ENCODE assay signal across 8 cellular contexts in genomic region chrX:13938766-13939530, GRCh38.
DNase-seq lines count a peak whose midpoint lies in the region; ATAC-seq and TF ChIP-seq lines count a peak whose summit lies in the region.

No MANE protein-coding gene starts in this region.

- H3K9me3 ChIP-seq in WERI-Rb-1 (ENCODE audit: severe bottlenecking) (no peaks in the 10 kb centered on the region), iPS-15b (ENCODE audit: control insufficient read depth, insufficient read depth, low read length) (no peaks in the 10 kb centered on the region)

- H3K27ac Mint-ChIP-seq in stimulated activated naive CD8-positive, alpha-beta T cell treated with anti-CD3 and anti-CD28 coated beads, Interleukin-15, amount 100 ng/mL, for 72 hours, result no peak overlapping the region

- H3K4me3 ChIP-seq in WERI-Rb-1 (ENCODE audit: low read depth, low read length) (peak overlapping the region; percentile 49), iPS-15b (ENCODE audit: low read depth, low read length) (peak overlapping the region; percentile 83)

- H3K9me3 Mint-ChIP-seq in stimulated activated naive CD8-positive, alpha-beta T cell treated with anti-CD3 and anti-CD28 coated beads, Interleukin-15, amount 100 ng/mL, for 72 hours, result no peaks in the 10 kb centered on the region

- peak overlapping the region; percentile 49 to 50 for H3K4me3 Mint-ChIP-seq in stimulated activated naive CD8-positive, alpha-beta T cell treated with anti-CD3 and anti-CD28 coated beads, Interleukin-15, amount 100 ng/mL, for 72 hours

- peak overlapping the region; percentile 64 for H3K27ac ChIP-seq in WERI-Rb-1

- ATAC-seq in stimulated activated naive CD8-positive, alpha-beta T cell treated with anti-CD3 and anti-CD28 coated beads, Interleukin-15, amount 100 ng/mL, for 72 hours, result no peak

- H3K4me1 Mint-ChIP-seq in stimulated activated naive CD8-positive, alpha-beta T cell treated with anti-CD3 and anti-CD28 coated beads, Interleukin-15, amount 100 ng/mL, for 72 hours, result peaks cover 6% of the 10 kb centered on the region

- peaks cover 38% of the 10 kb centered on the region for H3K27me3 ChIP-seq in WERI-Rb-1 (ENCODE audit: insufficient read depth, low read depth, severe bottlenecking)
- H3K27me3 ChIP-seq in iPS-15b (ENCODE audit: control insufficient read depth, insufficient read depth, low read length), result no peaks in the 10 kb centered on the region

- TF ChIP-seq CTCF in WERI-Rb-1 (IDR thresholded peaks at IDR 0.05; ENCODE audit: low read depth, low read length), result no peak

- H3K4me1 ChIP-seq in iPS-15b (ENCODE audit: control insufficient read depth, insufficient read depth, low read length), result peaks cover 52% of the 10 kb centered on the region

- peak overlapping the region; percentile 71 for H3K9ac ChIP-seq in iPS-15b (ENCODE audit: low read depth, low read length)

- DNase-seq in NCI-H748 (lab: John Stamatoyannopoulos, UW; ENCODE audit: unreplicated experiment) (peak; percentile 41), NCI-H748 treated with DMSO at 0.1 percent for 48 hours (lab: John Stamatoyannopoulos, UW) (no peak), WERI-Rb-1 (peak; percentile 68), NCI-H524 treated with DMSO at 0.1 percent for 48 hours (lab: John Stamatoyannopoulos, UW) (no peak), T-helper 1 cell (no peak)
- DNase-seq in stimulated activated naive CD8-positive, alpha-beta T cell treated with anti-CD3 and anti-CD28 coated beads, Interleukin-15, amount 100 ng/mL, for 72 hours, result no peak
- no peak for DNase-seq in central memory CD4-positive, alpha-beta T cell

- peaks cover 21% of the 10 kb centered on the region for H3K27me3 Mint-ChIP-seq in stimulated activated naive CD8-positive, alpha-beta T cell treated with anti-CD3 and anti-CD28 coated beads, Interleukin-15, amount 100 ng/mL, for 72 hours

- no peaks in the 10 kb centered on the region for H3K36me3 ChIP-seq in WERI-Rb-1
- no peaks in the 10 kb centered on the region for H3K36me3 ChIP-seq in iPS-15b (ENCODE audit: control insufficient read depth, insufficient read depth, low read length)

Comparison
In these comparisons a context has a peak if more than half of its experiments do, and no peak if none do; other contexts are left out.
1. DNase-seq: peak in NCI-H748 (single experiment) and WERI-Rb-1 (single experiment); none in NCI-H748 treated with DMSO at 0.1 percent for 48 hours (single experiment), stimulated activated naive CD8-positive, alpha-beta T cell treated with anti-CD3 and anti-CD28 coated beads, Interleukin-15, amount 100 ng/mL, for 72 hours (0 of 2), NCI-H524 treated with DMSO at 0.1 percent for 48 hours (single experiment), central memory CD4-positive, alpha-beta T cell (single experiment) and T-helper 1 cell (0 of 5).